In the genomic region with DNA sequence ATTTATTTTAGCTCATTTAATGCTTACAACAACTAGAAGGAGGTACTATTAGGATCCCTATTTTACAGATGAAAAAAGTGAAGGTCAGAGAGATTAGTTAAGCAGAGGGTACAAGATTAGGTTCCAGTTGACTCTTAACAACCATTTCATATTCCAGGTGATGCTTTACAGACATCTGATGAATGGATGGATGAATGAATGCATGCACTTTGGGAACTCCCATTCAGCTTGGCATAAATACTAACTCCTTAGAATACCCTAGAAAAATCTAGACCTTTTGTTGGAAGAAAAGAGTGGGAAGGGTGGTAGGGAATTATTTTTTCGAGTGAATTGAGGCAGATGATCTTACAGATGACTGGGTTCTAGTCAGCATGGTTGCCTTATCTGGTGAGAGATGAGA, we compare ENCODE assay signal across 8 cellular contexts. TPM values are rescaled to one million over a fixed set of nuclear protein-coding genes. Genes with fewer than 3 reads are reported as not detected.
DNase-seq lines count a peak whose midpoint lies in the region; ATAC-seq, FAIRE-seq and TF ChIP-seq lines count a peak whose summit lies in the region.

No MANE protein-coding gene starts in this region.

- H3K27ac ChIP-seq in DND-41 (ENCODE audit: low read length), result peak overlapping the region; percentile 75
- no peak overlapping the region for H3K27ac ChIP-seq in PC-3 (ENCODE audit: low read length)
- H3K27ac ChIP-seq in endothelial cell of umbilical vein (ENCODE audit: insufficient read depth, low read depth, low read length), result no peak overlapping the region
- no peak overlapping the region for H3K27ac ChIP-seq in parathyroid adenoma

- dilution Hi-C loops in endothelial cell of umbilical vein (cut with MboI; ENCODE audit: extremely low pct_ligation_motif_present, low sequenced_read_pairs), result no loop called here

- peaks cover 14% of the 10 kb centered on the region; the same call in 1 of the 2 replicates for H4K20me1 ChIP-seq in DND-41 (ENCODE audit: insufficient read depth, low read length)
- peaks cover 13% of the 10 kb centered on the region for H4K20me1 ChIP-seq in PC-3 (ENCODE audit: low read length)
- no peaks in the 10 kb centered on the region for H4K20me1 ChIP-seq in endothelial cell of umbilical vein (replicated peaks; ENCODE audit: control insufficient read depth, extremely low read depth, insufficient read depth, low read length)

- H3K9me1 ChIP-seq in endothelial cell of umbilical vein (replicated peaks; ENCODE audit: control insufficient read depth, extremely low read depth, insufficient read depth, low read length), result no peaks in the 10 kb centered on the region

- POLR2A ChIA-PET in PC-3 (lab: Charles Lee; ENCODE audit: unreplicated experiment), result interaction anchor here (0.6 to 0.7 kb wide), 2 partner anchors 230 to 841 kb away, joined by 4 read pairs; a partner anchor contains a TSS
- POLR2A ChIA-PET in endothelial cell of umbilical vein (lab: Charles Lee), result no interaction called here

- H3K4me2 ChIP-seq in DND-41 (ENCODE audit: insufficient read depth, low read length) (peak overlapping the region; percentile 93), PC-3 (ENCODE audit: low read length) (peak overlapping the region; percentile 87), endothelial cell of umbilical vein (ENCODE audit: insufficient read depth, low read length) (peak overlapping the region; percentile 51), parathyroid adenoma (ENCODE audit: low read length) (peak overlapping the region; percentile 92)

- H3K27me3 ChIP-seq in DND-41 (ENCODE audit: insufficient read depth, low read length, poor library complexity), result no peaks in the 10 kb centered on the region
- H3K27me3 ChIP-seq in PC-3 (ENCODE audit: low read length), result peaks cover 8% of the 10 kb centered on the region; the same call in 1 of the 2 replicates
- H3K27me3 ChIP-seq in endothelial cell of umbilical vein (ENCODE audit: control insufficient read depth in 2 of 2, insufficient read depth in 2 of 2, low read length in 2 of 2), result peaks cover 3 to 8% of the 10 kb centered on the region in 2 experiments
- H3K27me3 ChIP-seq in parathyroid adenoma (ENCODE audit: control insufficient read depth, insufficient read depth, low read length), result no peaks in the 10 kb centered on the region

- peaks cover 42% of the 10 kb centered on the region for H3K79me2 ChIP-seq in DND-41 (ENCODE audit: insufficient read depth, low read length)
- peaks cover 42% of the 10 kb centered on the region for H3K79me2 ChIP-seq in PC-3 (ENCODE audit: low read length)
- H3K79me2 ChIP-seq in endothelial cell of umbilical vein (ENCODE audit: control insufficient read depth, insufficient read depth, low read length), result peaks cover 24% of the 10 kb centered on the region
- H3K79me2 ChIP-seq in parathyroid adenoma, result peaks cover 17% of the 10 kb centered on the region

- DNase-seq in DND-41 (no peak), PC-3 (no peak), endothelial cell of umbilical vein (ENCODE audit: low read depth, low spot score) (no peak), NCI-H510A (lab: John Stamatoyannopoulos, UW) (no peak)

- H3K9ac ChIP-seq in DND-41 (ENCODE audit: low read depth, low read length) (peak overlapping the region; percentile 34; the same call in 1 of the 2 replicates), PC-3 (ENCODE audit: low read length) (peak overlapping the region; percentile 97; the same call in 1 of the 2 replicates), endothelial cell of umbilical vein (replicated peaks; ENCODE audit: extremely low read depth, insufficient read depth, low read length) (no peak overlapping the region), parathyroid adenoma (no peak overlapping the region)

- H3F3A ChIP-seq in PC-3 (ENCODE audit: low read length, unreplicated experiment), result no peaks in the 10 kb centered on the region

- intact Hi-C loops in PC-3 (cut with micrococcal nuclease), result no loop called here
- intact Hi-C loops in endothelial cell of umbilical vein (cut with micrococcal nuclease), result loop anchor here (1.0 kb wide), 1 partner anchor 156 kb away; a partner anchor contains a TSS

- ATAC-seq in DND-41 (ENCODE audit: insufficient read depth, low read depth) (no peak), PC-3 (no peak), HG02885 (IDR thresholded peaks at IDR 0.05; ENCODE audit: poor library complexity, unreplicated experiment) (no peak), HG03039 (IDR thresholded peaks at IDR 0.05; ENCODE audit: unreplicated experiment) (no peak), HG03469 (IDR thresholded peaks at IDR 0.05; ENCODE audit: unreplicated experiment) (no peak)

- H2AFZ ChIP-seq in DND-41 (ENCODE audit: low read depth, low read length) (peak overlapping the region; percentile 94), PC-3 (ENCODE audit: low read length) (peak overlapping the region; percentile 87), endothelial cell of umbilical vein (ENCODE audit: low read depth, low read length) (peak overlapping the region; percentile 83), parathyroid adenoma (peak overlapping the region; percentile 95)

- no peak for TF ChIP-seq POLR2A in endothelial cell of umbilical vein (IDR thresholded peaks at IDR 0.05; ENCODE audit: low read depth, low read length)

- H3K36me3 ChIP-seq in DND-41 (ENCODE audit: insufficient read depth, low read length) (peaks cover 22% of the 10 kb centered on the region), PC-3 (ENCODE audit: low read depth, low read length) (peaks cover 25% of the 10 kb centered on the region), endothelial cell of umbilical vein (ENCODE audit: control insufficient read depth in 2 of 2, extremely low read depth in 1 of 2, insufficient read depth in 2 of 2, low read length in 2 of 2) (peaks cover 4 to 7% of the 10 kb centered on the region in 2 experiments), parathyroid adenoma (ENCODE audit: control insufficient read depth, insufficient read depth, low read length) (no peaks in the 10 kb centered on the region)

- FAIRE-seq in endothelial cell of umbilical vein (lab: Jason Lieb, UNC), result peak; percentile 12

- no peak for TF ChIP-seq CTCF in DND-41 (IDR thresholded peaks at IDR 0.05; ENCODE audit: borderline replicate concordance, extremely low read depth, low read length, poor library complexity, severe bottlenecking)
- TF ChIP-seq CTCF in PC-3 (conservative IDR thresholded peaks at IDR 0.05; ENCODE audit: low read depth, low read length), result no peak
- TF ChIP-seq CTCF in endothelial cell of umbilical vein (IDR thresholded peaks at IDR 0.05; ENCODE audit: extremely low read depth in 1 of 2, insufficient read depth in 1 of 2, low read depth in 1 of 2, low read length in 2 of 2), result no peak
- TF ChIP-seq CTCF in parathyroid adenoma (IDR thresholded peaks at IDR 0.05), result no peak

- CTCF ChIA-PET in PC-3 (lab: Charles Lee), result no interaction called here
- CTCF ChIA-PET in endothelial cell of umbilical vein (lab: Charles Lee), result interaction anchor here (1.1 to 2.0 kb wide), 2 partner anchors 92 to 211 kb away, joined by 3 to 4 read pairs; no protein-coding TSS in a partner anchor

- peaks cover 40% of the 10 kb centered on the region for H3K4me1 ChIP-seq in DND-41 (ENCODE audit: insufficient read depth, low read length)
- H3K4me1 ChIP-seq in PC-3 (ENCODE audit: insufficient read depth, low read length), result peaks cover 15% of the 10 kb centered on the region
- peaks cover 11% of the 10 kb centered on the region for H3K4me1 ChIP-seq in endothelial cell of umbilical vein (ENCODE audit: control insufficient read depth, extremely low read depth, insufficient read depth, low read length)
- H3K4me1 ChIP-seq in parathyroid adenoma, result no peaks in the 10 kb centered on the region

- H3K9me2 ChIP-seq in PC-3 (replicated peaks; ENCODE audit: low read length), result no peaks in the 10 kb centered on the region

- H3K4me3 ChIP-seq in DND-41 (ENCODE audit: low read depth in 1 of 2, low read length in 2 of 2) (peak overlapping the region in 1 of 2 experiments; percentile 92; a peak in 2 of 4 replicates), PC-3 (ENCODE audit: low read length) (no peak overlapping the region), endothelial cell of umbilical vein (replicated peaks in 1 of 3; ENCODE audit: insufficient read depth in 1 of 3, low read depth in 1 of 3, low read length in 3 of 3) (no peak overlapping the region), parathyroid adenoma (ENCODE audit: low read depth, low read length) (peak overlapping the region; percentile 83)

- BruUV-seq in PC-3 (replicated peaks; lab: Mats Ljungman, UMichigan), result no TSS peak
- TSS peak; percentile 89 for BruUV-seq in endothelial cell of umbilical vein (replicated peaks; lab: Mats Ljungman, UMichigan)

- peaks cover 8% of the 10 kb centered on the region for H3K9me3 ChIP-seq in DND-41 (ENCODE audit: insufficient read depth, low read length, severe bottlenecking)
- H3K9me3 ChIP-seq in PC-3 (ENCODE audit: low read length), result no peaks in the 10 kb centered on the region
- H3K9me3 ChIP-seq in endothelial cell of umbilical vein (replicated peaks; ENCODE audit: control insufficient read depth, insufficient read depth, low read length), result no peaks in the 10 kb centered on the region
- no peaks in the 10 kb centered on the region for H3K9me3 ChIP-seq in parathyroid adenoma (ENCODE audit: control insufficient read depth, low read length)

TF ChIP-seq in endothelial cell of umbilical vein, 7 proteins besides CTCF, POLR2A, EP300 and RAD21 (continues in another document):
- no peak for TF ChIP-seq MYC (IDR thresholded peaks at IDR 0.05; ENCODE audit: low read depth, low read length)

RNA-seq across cellular contexts. Expression of a gene that starts 0.7 kb away (rescaled TPM):
- total RNA-seq in PC-3 (2014; rRNA removed) (76.8 and 89.7 TPM in 2 replicates), endothelial cell of umbilical vein (76.0 and 81.2 TPM in 2 replicates)
- 29.7 and 43.7 TPM in 2 replicates for polyA plus RNA-seq in endothelial cell of umbilical vein
- polyA plus RNA-seq in endothelial cell of umbilical vein (2011; cell fraction: cytosol; rRNA removed), result 66.6 and 72.6 TPM in 2 replicates
- 28.0 and 38.3 TPM in 2 replicates for polyA plus RNA-seq in endothelial cell of umbilical vein (2011; cell fraction: nucleus; rRNA removed)
- 107 and 138 TPM in 2 replicates for polyA plus RNA-seq in endothelial cell of umbilical vein (2012)
- 19.9 and 20.7 TPM in 2 replicates for polyA minus RNA-seq in endothelial cell of umbilical vein
- 15.6 TPM for polyA minus RNA-seq in endothelial cell of umbilical vein (2011; cell fraction: cytosol; rRNA and poly(A)+ RNA removed)
- 10.9 and 13.5 TPM in 2 replicates for polyA minus RNA-seq in endothelial cell of umbilical vein (2011; cell fraction: nucleus; rRNA and poly(A)+ RNA removed)

RNA-seq across cellular contexts. Expression of a gene that starts 19.1 kb away (rescaled TPM):
- total RNA-seq in PC-3 (2014; rRNA removed) (not detected in 2 replicates), endothelial cell of umbilical vein (not detected in 2 replicates)
- not detected in 2 replicates for polyA plus RNA-seq in endothelial cell of umbilical vein
- polyA plus RNA-seq in endothelial cell of umbilical vein (2011; cell fraction: cytosol; rRNA removed), result not detected in 2 replicates
- not detected in 2 replicates for polyA plus RNA-seq in endothelial cell of umbilical vein (2011; cell fraction: nucleus; rRNA removed)
- not detected in 2 replicates for polyA plus RNA-seq in endothelial cell of umbilical vein (2012)
- polyA minus RNA-seq in endothelial cell of umbilical vein, result not detected in 2 replicates
- polyA minus RNA-seq in endothelial cell of umbilical vein (2011; cell fraction: cytosol; rRNA and poly(A)+ RNA removed), result not detected
- polyA minus RNA-seq in endothelial cell of umbilical vein (2011; cell fraction: nucleus; rRNA and poly(A)+ RNA removed), result not detected in 2 replicates

Comparison
In these comparisons a context has a peak if more than half of its experiments do, and no peak if none do; other contexts are left out.
1. H3K9ac ChIP-seq: peak in DND-41 (single experiment) and PC-3 (single experiment); none in endothelial cell of umbilical vein (single experiment) and parathyroid adenoma (single experiment).
2. Peak in every context shown above with its lines, with median percentiles within 50 percentile points of each other: H2AFZ ChIP-seq and H3K4me2 ChIP-seq.